ENCODE assay signal across 1 cellular context in genomic region chr16:30434852-30435251, GRCh38.
TF ChIP-seq lines count a peak whose summit lies in the region.

No MANE protein-coding gene starts in this region.

TF ChIP-seq in SK-N-SH, 30 proteins besides CTCF, POLR2A, EP300 and RAD21:
- TF ChIP-seq TEAD4 (IDR thresholded peaks at IDR 0.05; ENCODE audit: borderline replicate concordance, insufficient read depth) (no peak), JUND (IDR thresholded peaks at IDR 0.05) (no peak), MXI1 (IDR thresholded peaks at IDR 0.05; ENCODE audit: low read depth, low read length) (no peak), GABPA (IDR thresholded peaks at IDR 0.05; ENCODE audit: low read depth) (no peak), GATA2 (CRISPR knock-in tag; IDR thresholded peaks at IDR 0.05) (no peak), SMC3 (IDR thresholded peaks at IDR 0.05; ENCODE audit: low read depth, low read length) (no peak), TAF1 (IDR thresholded peaks at IDR 0.05; ENCODE audit: borderline replicate concordance, low read depth, low read length) (no peak), MAX (IDR thresholded peaks at IDR 0.05; ENCODE audit: low read depth) (no peak), NFIC (IDR thresholded peaks at IDR 0.05; ENCODE audit: borderline replicate concordance) (no peak), RFX5 (IDR thresholded peaks at IDR 0.05; ENCODE audit: low read length) (no peak), FOXJ3 (CRISPR knock-in tag; IDR thresholded peaks at IDR 0.05) (no peak), ELF1 (IDR thresholded peaks at IDR 0.05) (no peak), REST (IDR thresholded peaks at IDR 0.05; ENCODE audit: low read depth, low read length) (no peak), PBX3 (IDR thresholded peaks at IDR 0.05) (no peak)
